In the genomic region with DNA sequence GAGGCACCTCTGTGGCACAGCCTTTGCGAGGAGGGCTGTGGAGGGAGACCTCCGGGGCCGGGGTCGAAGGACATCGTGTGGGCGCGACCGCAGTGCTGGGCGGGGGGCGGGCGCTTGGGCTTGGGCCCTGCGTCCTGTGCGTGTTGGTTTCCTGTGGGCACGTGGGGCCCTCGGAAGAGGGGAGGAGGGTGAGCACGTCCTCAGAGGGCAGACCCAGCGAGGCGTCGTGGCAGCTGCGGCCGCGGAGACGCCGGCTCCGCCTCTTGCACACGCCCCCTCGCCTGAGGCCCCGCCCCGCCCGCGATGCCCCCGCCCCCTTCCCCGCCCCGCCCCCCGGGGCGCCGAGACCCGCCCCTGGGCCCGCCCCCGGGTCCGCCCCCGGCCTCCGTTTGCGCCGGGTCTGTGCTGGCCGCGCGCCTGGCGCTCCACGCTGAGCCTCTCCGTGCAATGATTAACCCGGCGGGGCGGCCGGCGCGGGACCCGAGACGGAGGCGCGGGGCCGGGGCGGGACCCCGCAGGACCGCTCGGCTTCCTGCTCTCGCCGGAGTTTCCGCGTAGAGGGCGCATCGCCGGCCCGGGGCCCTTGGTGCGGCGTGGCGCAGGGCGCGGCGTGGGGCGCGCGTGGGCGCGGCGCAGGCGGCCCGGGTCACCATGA, we compare ENCODE assay signal across 8 cellular contexts. TPM values are rescaled to one million over a fixed set of nuclear protein-coding genes. Genes with fewer than 3 reads are reported as not detected.
DNase-seq lines count a peak whose midpoint lies in the region; ATAC-seq, FAIRE-seq and TF ChIP-seq lines count a peak whose summit lies in the region.

A gene with protein sequence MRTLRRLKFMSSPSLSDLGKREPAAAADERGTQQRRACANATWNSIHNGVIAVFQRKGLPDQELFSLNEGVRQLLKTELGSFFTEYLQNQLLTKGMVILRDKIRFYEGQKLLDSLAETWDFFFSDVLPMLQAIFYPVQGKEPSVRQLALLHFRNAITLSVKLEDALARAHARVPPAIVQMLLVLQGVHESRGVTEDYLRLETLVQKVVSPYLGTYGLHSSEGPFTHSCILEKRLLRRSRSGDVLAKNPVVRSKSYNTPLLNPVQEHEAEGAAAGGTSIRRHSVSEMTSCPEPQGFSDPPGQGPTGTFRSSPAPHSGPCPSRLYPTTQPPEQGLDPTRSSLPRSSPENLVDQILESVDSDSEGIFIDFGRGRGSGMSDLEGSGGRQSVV (plus strand): TSS at position 381 of the 655 bp plus-strand sequence. CDS start 271 bp downstream, at position 652.

- no peak within 1 kb of the TSS for H3K27ac ChIP-seq in H1 (ENCODE audit: low read depth, low read length)
- peak within 1 kb of the TSS; percentile 64 for H3K27ac ChIP-seq in mesodermal cell (ENCODE audit: low read depth, low read length, severe bottlenecking)

- ATAC-seq in HG02970 (IDR thresholded peaks at IDR 0.05; ENCODE audit: low FRiP score, unreplicated experiment) = peak; percentile 81

- no peaks in the 10 kb centered on the region; the same call in 1 of the 2 replicates for H3K79me1 ChIP-seq in H1 (ENCODE audit: low read depth, low read length)

- H2BK12ac ChIP-seq in H1 (ENCODE audit: low read depth, low read length) = peak within 1 kb of the TSS; percentile 60; the same call in 1 of the 2 replicates

- no peak for TF ChIP-seq POLR2A in H1 (IDR thresholded peaks at IDR 0.05; ENCODE audit: control extremely low read depth in 1 of 2, low read depth in 2 of 2, low read length in 2 of 2)

- H2AFZ ChIP-seq in H1 (ENCODE audit: low read length) = no peak within 1 kb of the TSS

- H4K5ac ChIP-seq in H1 (ENCODE audit: insufficient read length, low read depth, low read length) = no peak within 1 kb of the TSS

- H3K4me3 ChIP-seq in H1 (ENCODE audit: extremely low read depth in 1 of 4, insufficient read depth in 2 of 4, low read depth in 3 of 4, low read length in 4 of 4) (peak within 1 kb of the TSS; percentile 64 to 87 (median 64)), mesodermal cell (ENCODE audit: extremely low read depth, insufficient read depth, low read length, poor library complexity, severe bottlenecking) (peak within 1 kb of the TSS; percentile 60)

- 0 out of 2 replicates have a peak within 1 kb of the TSS, but pooled peaks have one; percentile 72 for H2BK15ac ChIP-seq in H1 (ENCODE audit: low read length)

- no peak for FAIRE-seq in H1 (lab: Jason Lieb, UNC)

- H3K9me3 ChIP-seq in H1 (ENCODE audit: insufficient read depth in 2 of 2, low read depth in 1 of 2, low read length in 1 of 2) = no peaks in the 10 kb centered on the region
- H3K9me3 ChIP-seq in mesodermal cell (ENCODE audit: control insufficient read depth, low read length) = no peaks in the 10 kb centered on the region

- 10% methylated on average over 23 of the region's 88 CpGs; no CpG with 5 or more reads in 1 of the 2 experiments for WGBS in H1 (ENCODE audit: extremely low coverage in 1 of 2, insufficient coverage in 1 of 2, insufficient read length in 1 of 2, insufficient replicate concordance in 2 of 2, low coverage in 1 of 2, low lambda C conversion rate in 2 of 2, missing lambda C conversion rate in 1 of 2), 2 experiments
- 1 to 4% methylated on average over 39 to 55 of the region's 88 CpGs for WGBS in mesodermal cell (ENCODE audit: insufficient coverage in 2 of 2), 2 experiments

- H2BK5ac ChIP-seq in H1 (ENCODE audit: low read depth, low read length) = no peak within 1 kb of the TSS; the same call in 1 of the 2 replicates

- DNase-seq in NCI-H1092 treated with DMSO at 0.1 percent for 48 hours (lab: John Stamatoyannopoulos, UW) = peak; percentile 3
- no peak for DNase-seq in NCI-H1092 (lab: John Stamatoyannopoulos, UW)
- peak; percentile 38 for DNase-seq in NCI-H774 (lab: John Stamatoyannopoulos, UW)
- DNase-seq in H1 (ENCODE audit: low read depth in 1 of 2, low spot score in 2 of 2) = peak in 1 of 2 experiments; percentile 81
- peak; percentile 58 to 75 for DNase-seq in stimulated activated CD8-positive, alpha-beta memory T cell treated with anti-CD3 and anti-CD28 coated beads, Interleukin-15, amount 100 ng/mL, for 48 hours (ENCODE audit: low read depth in 2 of 2)

- TF ChIP-seq RAD21 in H1 (IDR thresholded peaks at IDR 0.05 in 1 of 2, conservative IDR thresholded peaks at IDR 0.05 in 1 of 2; ENCODE audit: low read depth in 2 of 2, low read length in 2 of 2) = no peak

- peaks cover 0 to 24% (median 14%) of the 10 kb centered on the region in 4 experiments; a peak in 6 of 7 replicates for H3K4me1 ChIP-seq in H1 (replicated peaks in 1 of 4; ENCODE audit: control insufficient read depth in 3 of 4, insufficient read depth in 4 of 4, low read length in 3 of 4)
- peaks cover 34% of the 10 kb centered on the region for H3K4me1 ChIP-seq in mesodermal cell (ENCODE audit: control insufficient read depth, insufficient read depth, low read length, poor library complexity, severe bottlenecking)

- peaks cover 9% of the 10 kb centered on the region; the same call in 1 of the 2 replicates for H3K23me2 ChIP-seq in H1 (ENCODE audit: low read depth, low read length)

- no peak within 1 kb of the TSS for H3K14ac ChIP-seq in H1 (ENCODE audit: insufficient read length)

- H4K91ac ChIP-seq in H1 (replicated peaks; ENCODE audit: insufficient read length, low read length) = peak within 1 kb of the TSS; percentile 11

- no peak for TF ChIP-seq EP300 in H1 (IDR thresholded peaks at IDR 0.05; ENCODE audit: borderline replicate concordance in 1 of 2, low read depth in 2 of 2, low read length in 2 of 2)

- no peak within 1 kb of the TSS for H2AK5ac ChIP-seq in H1 (ENCODE audit: low read depth, low read length)

- no peak within 1 kb of the TSS for H3K4ac ChIP-seq in H1 (replicated peaks; ENCODE audit: insufficient read length, low read depth, low read length)

- peaks cover 4 to 21% of the 10 kb centered on the region in 2 experiments for H4K20me1 ChIP-seq in H1 (replicated peaks in 1 of 2; ENCODE audit: control insufficient read depth in 1 of 2, insufficient read depth in 2 of 2, low read length in 2 of 2)

- H2BK20ac ChIP-seq in H1 (ENCODE audit: low read length) = no peak within 1 kb of the TSS

- peak within 1 kb of the TSS; percentile 48 for H3K18ac ChIP-seq in H1 (ENCODE audit: extremely low read depth, low read length)

- no peak for TF ChIP-seq CTCF in H1 (IDR thresholded peaks at IDR 0.05; ENCODE audit: control extremely low read depth in 1 of 3, insufficient read depth in 1 of 3, low read depth in 1 of 3, low read length in 3 of 3)

- H3K4me2 ChIP-seq in H1 (ENCODE audit: insufficient read depth in 1 of 2, low read depth in 2 of 2, low read length in 2 of 2) = peak within 1 kb of the TSS; percentile 85

- POLR2A ChIA-PET in activated CD8-positive, alpha-beta memory T cell treated with anti-CD3 and anti-CD28 coated beads for 36 hours (lab: Charles Lee) = no interaction called here
- POLR2A ChIA-PET in H1 (lab: Charles Lee; ENCODE audit: partially characterized antibody) = no interaction called here

- peak within 1 kb of the TSS in 1 of 4 experiments; percentile 66; a peak in 1 of 7 replicates for H3K9ac ChIP-seq in H1 (replicated peaks in 1 of 4; ENCODE audit: extremely low read depth in 1 of 4, low read depth in 3 of 4, low read length in 3 of 4)

- no peaks in the 10 kb centered on the region for H3K36me3 ChIP-seq in H1 (ENCODE audit: control insufficient read depth in 2 of 4, insufficient read depth in 4 of 4, low read length in 3 of 4)
- H3K36me3 ChIP-seq in mesodermal cell (ENCODE audit: control insufficient read depth, insufficient read depth, low read length) = peaks cover 4% of the 10 kb centered on the region

- CTCF ChIA-PET in activated CD8-positive, alpha-beta memory T cell treated with anti-CD3 and anti-CD28 coated beads for 36 hours (lab: Charles Lee) = no interaction called here
- CTCF ChIA-PET in H1 (lab: Charles Lee; ENCODE audit: partially characterized antibody) = no interaction called here

- H4K8ac ChIP-seq in H1 (ENCODE audit: extremely low read depth, insufficient read depth, low read length) = peak within 1 kb of the TSS; percentile 35; the same call in 1 of the 2 replicates

- H3K79me2 ChIP-seq in H1 (ENCODE audit: control insufficient read depth in 1 of 2, insufficient read depth in 2 of 2, low read length in 2 of 2) = peaks cover 0 to 2% of the 10 kb centered on the region in 2 experiments; a peak in 1 of 4 replicates

- no peak within 1 kb of the TSS for H2BK120ac ChIP-seq in H1 (replicated peaks; ENCODE audit: low read depth, low read length)

- peaks cover 0 to 28% (median 19%) of the 10 kb centered on the region in 4 experiments; a peak in 6 of 7 replicates for H3K27me3 ChIP-seq in H1 (replicated peaks in 1 of 4; ENCODE audit: control insufficient read depth in 3 of 4, extremely low read depth in 1 of 4, insufficient read depth in 3 of 4, low read length in 3 of 4)

- H3K56ac ChIP-seq in H1 (replicated peaks; ENCODE audit: insufficient read length, low read depth, low read length) = no peak within 1 kb of the TSS

- no peak within 1 kb of the TSS for H3K23ac ChIP-seq in H1 (ENCODE audit: insufficient read length)

TF ChIP-seq in H1, 55 proteins besides CTCF, POLR2A, EP300 and RAD21 (continues in another document):
- no peak for TF ChIP-seq POLR2AphosphoS5 (IDR thresholded peaks at IDR 0.05; ENCODE audit: low read depth, low read length)
- TF ChIP-seq, protein P1, sequence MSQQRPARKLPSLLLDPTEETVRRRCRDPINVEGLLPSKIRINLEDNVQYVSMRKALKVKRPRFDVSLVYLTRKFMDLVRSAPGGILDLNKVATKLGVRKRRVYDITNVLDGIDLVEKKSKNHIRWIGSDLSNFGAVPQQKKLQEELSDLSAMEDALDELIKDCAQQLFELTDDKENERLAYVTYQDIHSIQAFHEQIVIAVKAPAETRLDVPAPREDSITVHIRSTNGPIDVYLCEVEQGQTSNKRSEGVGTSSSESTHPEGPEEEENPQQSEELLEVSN (IDR thresholded peaks at IDR 0.05) = peak; percentile 69

RNA-seq across cellular contexts. Expression of the gene that starts here (rescaled TPM):
- 10 to 100 TPM; 22.5 to 25.4 TPM for total RNA-seq in activated CD8-positive, alpha-beta memory T cell treated with anti-CD3 and anti-CD28 coated beads for 36 hours
- 15.7 and 16.5 TPM in 2 replicates for total RNA-seq in H1 (2021; fragmentation: NEBNext Ultra II Directional; extraction: Animal tissue kit (Norgen Biotek cat#: 25700))
- 25.7 and 36.1 TPM in 2 replicates for polyA plus RNA-seq in H1 (2011; rRNA removed)
- 21.7 TPM for polyA plus RNA-seq in H1 (2011; cell fraction: cytosol; rRNA removed)
- 26.9 TPM for polyA plus RNA-seq in H1 (2011; cell fraction: nucleus; rRNA removed)
- polyA plus RNA-seq in H1 (2012, experiment 1 of 2) = 13.6 to 16.9 TPM (median 16.1 TPM) in 4 replicates
- polyA plus RNA-seq in H1 (2012, experiment 2 of 2) = 15.9 TPM
- polyA plus RNA-seq in H1 (2013, experiment 1 of 2) = 8.9 TPM
- polyA plus RNA-seq in H1 (2013, experiment 2 of 2) = 9.8 TPM
- 13.3 and 16.3 TPM in 2 replicates for polyA minus RNA-seq in H1 (2011; rRNA and poly(A)+ RNA removed)
- polyA minus RNA-seq in H1 (2011; cell fraction: cytosol; rRNA and poly(A)+ RNA removed) = 15.0 TPM
- 17.1 TPM for polyA minus RNA-seq in H1 (2011; cell fraction: nucleus; rRNA and poly(A)+ RNA removed)
- 20.4 TPM for polyA plus RNA-seq in mesodermal cell (2013, experiment 1 of 2)
- 20.8 TPM for polyA plus RNA-seq in mesodermal cell (2013, experiment 2 of 2)
